8 cellular contexts compared by ENCODE assay signal in the genomic region with DNA sequence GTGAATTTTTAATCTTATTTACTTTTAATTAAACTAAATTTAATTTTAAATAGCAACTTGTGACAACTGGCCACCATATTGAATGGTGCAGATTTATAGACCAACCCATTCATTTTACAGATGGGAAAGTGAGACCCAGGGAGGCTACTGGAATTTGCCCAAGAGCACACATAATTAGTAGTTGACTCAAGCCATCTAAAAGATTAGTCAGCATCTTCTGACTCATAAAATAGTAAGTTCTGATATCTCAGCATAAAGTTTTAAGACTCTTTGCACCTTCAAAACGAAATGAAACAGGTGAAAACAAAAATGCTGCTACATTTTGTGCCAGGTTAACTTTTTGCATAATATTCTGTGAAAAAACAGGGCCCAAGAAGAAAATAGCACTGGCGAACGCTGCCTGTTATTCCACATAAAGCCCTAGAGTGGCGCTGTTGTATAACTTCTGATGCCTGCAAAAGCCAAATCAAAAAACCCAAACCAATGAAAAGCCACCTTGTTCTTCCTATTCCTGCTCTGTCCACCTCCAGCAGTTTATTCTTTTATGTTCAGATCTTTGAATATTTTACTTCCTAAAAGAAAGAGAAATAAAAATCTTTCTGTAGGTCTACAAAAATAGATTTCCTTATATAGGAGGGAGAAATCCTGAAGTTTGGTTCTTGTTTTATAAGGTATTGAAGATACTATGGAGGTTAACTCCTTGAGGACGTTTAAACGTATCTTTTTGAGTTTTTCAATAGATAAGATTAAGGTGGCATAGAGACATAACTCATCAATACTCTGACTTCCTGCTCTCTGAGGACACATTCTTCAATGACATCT.
DNase-seq lines count a peak whose midpoint lies in the region; ATAC-seq and TF ChIP-seq lines count a peak whose summit lies in the region.

No MANE protein-coding gene starts in this region.

- ATAC-seq in GM21367 (IDR thresholded peaks at IDR 0.05; ENCODE audit: unreplicated experiment) (peak; percentile 60), HG03025 (IDR thresholded peaks at IDR 0.05; ENCODE audit: low FRiP score, unreplicated experiment) (no peak)
- no peak for ATAC-seq in activated T-cell treated with anti-CD3 and anti-CD28 coated beads, Interleukin-2, amount 50 U/mL, for 4 hours

- H3K36me3 ChIP-seq in BJ (ENCODE audit: control insufficient read depth, insufficient read depth, low read length) = no peaks in the 10 kb centered on the region

- CTCF ChIA-PET in BJ (lab: Yijun Ruan, JAX) = no interaction called here

- H3K4me3 Mint-ChIP-seq in activated T-cell treated with anti-CD3 and anti-CD28 coated beads, Interleukin-2, amount 50 U/mL, for 4 hours = no peak overlapping the region

- TF ChIP-seq POLR2A in NB4 (IDR thresholded peaks at IDR 0.05; ENCODE audit: extremely low read depth, insufficient read length) = no peak

- no peaks in the 10 kb centered on the region for H3K4me1 Mint-ChIP-seq in activated T-cell treated with anti-CD3 and anti-CD28 coated beads, Interleukin-2, amount 50 U/mL, for 4 hours (ENCODE audit: low read depth)

- H3K4me3 ChIP-seq in BJ (ENCODE audit: low read depth, low read length) (no peak overlapping the region), NB4 (ENCODE audit: low read depth, low read length) (no peak overlapping the region), fibroblast of the aortic adventitia (ENCODE audit: low read depth, low read length) (no peak overlapping the region)

- DNase-seq in BJ (ENCODE audit: low read depth) (no peak), NB4 (ENCODE audit: low read depth) (peak; percentile 53), SHP77 (lab: John Stamatoyannopoulos, UW) (peak; percentile 44 to 62), fibroblast of the aortic adventitia (ENCODE audit: low read depth) (peak; percentile 36), renal cortical epithelial cell (ENCODE audit: low read depth) (peak; percentile 51)
- DNase-seq in activated T-cell treated with anti-CD3 and anti-CD28 coated beads, Interleukin-2, amount 50 U/mL, for 4 hours = no peak

- H3K36me3 Mint-ChIP-seq in activated T-cell treated with anti-CD3 and anti-CD28 coated beads, Interleukin-2, amount 50 U/mL, for 4 hours (ENCODE audit: insufficient read depth) = no peaks in the 10 kb centered on the region

- no peaks in the 10 kb centered on the region; the same call in 1 of the 2 replicates for H3K27me3 ChIP-seq in BJ (ENCODE audit: control insufficient read depth, insufficient read depth, low read length)

- no peaks in the 10 kb centered on the region for H3K27me3 Mint-ChIP-seq in activated T-cell treated with anti-CD3 and anti-CD28 coated beads, Interleukin-2, amount 50 U/mL, for 4 hours (ENCODE audit: low read depth)

- POLR2A ChIA-PET in BJ (lab: Charles Lee) = no interaction called here

- H3K9me3 Mint-ChIP-seq in activated T-cell treated with anti-CD3 and anti-CD28 coated beads, Interleukin-2, amount 50 U/mL, for 4 hours = no peaks in the 10 kb centered on the region

- peak; percentile 80 for TF ChIP-seq CTCF in BJ (IDR thresholded peaks at IDR 0.05; ENCODE audit: insufficient read depth, low read depth, low read length)
- TF ChIP-seq CTCF in NB4 (IDR thresholded peaks at IDR 0.05; ENCODE audit: low read depth, low read length) = peak; percentile 80
- peak; percentile 70 for TF ChIP-seq CTCF in fibroblast of the aortic adventitia (IDR thresholded peaks at IDR 0.05; ENCODE audit: insufficient read depth, low read length)

Comparison
In these comparisons a context has a peak if more than half of its experiments do, and no peak if none do; other contexts are left out.
1. DNase-seq: peak in NB4 (single experiment), SHP77 (2 of 2), fibroblast of the aortic adventitia (single experiment) and renal cortical epithelial cell (single experiment); none in BJ (single experiment) and activated T-cell treated with anti-CD3 and anti-CD28 coated beads, Interleukin-2, amount 50 U/mL, for 4 hours (single experiment).
2. Peak in every context shown above with its lines, with median percentiles within 50 percentile points of each other: CTCF ChIP-seq.